Comparison of ENCODE assay signal across 25 cellular contexts in genomic region chr11:79040348-79040747, GRCh38.
A peak's percentile ranks its signal among the peaks of the same experiment; 100 is the strongest.
DNase-seq lines count a peak whose midpoint lies in the region; ATAC-seq, FAIRE-seq and TF ChIP-seq lines count a peak whose summit lies in the region.
"Had no signal": no experiment of that assay in that cellular context is flagged by ENCODE, and none has a peak within 500 bp of the region (broad histone marks: within the 10 kb centered on the region; RNA-seq: fewer than 3 reads in every experiment).

No MANE protein-coding gene starts in this region.

- no peak for ATAC-seq in HG03025 (IDR thresholded peaks at IDR 0.05; ENCODE audit: low FRiP score, unreplicated experiment)
- ATAC-seq: GM23338; stimulated activated naive CD8-positive, alpha-beta T cell treated with anti-CD3 and anti-CD28 coated beads, Interleukin-15, Interleukin-2, amounts not matched to agents 100 U/mL and 50 U/mL, for 24 hours had no signal

- no peak for FAIRE-seq in GM12892 (lab: Jason Lieb, UNC)
- FAIRE-seq: D721Med had no signal

- no peak for TF ChIP-seq CTCF in epithelial cell of esophagus (IDR thresholded peaks at IDR 0.05; ENCODE audit: insufficient read depth, low read depth, low read length, missing control alignments)

- DNase-seq in DMS 273 (lab: John Stamatoyannopoulos, UW; ENCODE audit: unreplicated experiment): peak; percentile 42
- peak; percentile 29 for DNase-seq in M059J (ENCODE audit: low read depth)
- DNase-seq in epithelial cell of esophagus (ENCODE audit: low read depth): peak; percentile 14
- DNase-seq in iris pigment epithelial cell (ENCODE audit: low read depth): peak; percentile 31
- DNase-seq in OCI-M2 (lab: John Stamatoyannopoulos, UW; ENCODE audit: unreplicated experiment): no peak
- DNase-seq in GM12892 (ENCODE audit: insufficient read length): no peak
- no peak for DNase-seq in central memory CD4-positive, alpha-beta T cell
- DNase-seq: activated CD4-positive, alpha-beta memory T cell treated with anti-CD3 and anti-CD28 coated beads, Interleukin-2, amount 10 ng/mL, durations not matched to agents 7 days and 5 days; activated CD4-positive, CD25-positive, alpha-beta regulatory T cell treated with anti-CD3 and anti-CD28 coated beads, Interleukin-2, amount 50 U/mL, for 72 hours; activated gamma-delta T cell; activated T-cell treated with anti-CD3 and anti-CD28 coated beads for 4 hours; effector CD4-positive, alpha-beta T cell; glutamatergic neuron; KBM-7; kidney glomerular epithelial cell; NCI-H146; PC-9; SHP77; sigmoid colon; stimulated activated naive CD8-positive, alpha-beta T cell treated with anti-CD3 and anti-CD28 coated beads, Interleukin-15, Interleukin-2, amounts not matched to agents 100 U/mL and 50 U/mL, for 24 hours; thyroid gland had no signal

- H3K4me3 ChIP-seq in epithelial cell of esophagus (ENCODE audit: low read length): no peak overlapping the region
- H3K4me3 ChIP-seq: GM23338, lung, PC-9, sigmoid colon, thyroid gland had no signal

- no peak for TF ChIP-seq POLR2A in GM12892 (IDR thresholded peaks at IDR 0.05; ENCODE audit: low read depth, low read length)

Comparison
In these comparisons a context has a peak if more than half of its experiments do, and no peak if none do; other contexts are left out.
1. DNase-seq: peak in DMS 273 (single experiment), M059J (single experiment), epithelial cell of esophagus (single experiment) and iris pigment epithelial cell (single experiment); none in OCI-M2 (single experiment), GM12892 (single experiment) and central memory CD4-positive, alpha-beta T cell (single experiment).